14 cellular contexts compared by ENCODE assay signal in genomic region chr17:78376161-78376560, GRCh38. TPM values are rescaled to one million over a fixed set of nuclear protein-coding genes. Genes with fewer than 3 reads are reported as not detected.
DNase-seq lines count a peak whose midpoint lies in the region; ATAC-seq and TF ChIP-seq lines count a peak whose summit lies in the region.
"Had no signal": no experiment of that assay in that cellular context is flagged by ENCODE, and none has a peak within 500 bp of the region (broad histone marks: within the 10 kb centered on the region; RNA-seq: fewer than 3 reads in every experiment).

No MANE protein-coding gene starts in this region.

- H3F3A ChIP-seq in SK-N-SH (replicated peaks; ENCODE audit: insufficient read depth), result peaks cover 38% of the 10 kb centered on the region

- TF ChIP-seq CTCF in SK-N-SH (IDR thresholded peaks at IDR 0.05) (no peak), coronary artery (IDR thresholded peaks at IDR 0.05) (no peak), type B pancreatic cell (conservative IDR thresholded peaks at IDR 0.05) (no peak)

- H3K4me1 ChIP-seq in SK-N-SH (ENCODE audit: control insufficient read depth in 1 of 2, insufficient read depth in 2 of 2, low read depth in 1 of 2, low read length in 1 of 2) (peaks cover 13 to 42% of the 10 kb centered on the region in 2 experiments), muscle layer of duodenum (ENCODE audit: control insufficient read depth in 1 of 2, insufficient read depth in 2 of 2, low read length in 2 of 2) (peaks cover 11 to 13% of the 10 kb centered on the region in 2 donors)
- H3K4me1 ChIP-seq in effector memory CD4-positive, alpha-beta T cell (ENCODE audit: control insufficient read depth, insufficient read depth, low read length, poor library complexity, severe bottlenecking), result peaks cover 16% of the 10 kb centered on the region

- H3K9me3 Mint-ChIP-seq in type B pancreatic cell, result no peaks in the 10 kb centered on the region
- H3K9me3 Mint-ChIP-seq: activated naive CD8-positive, alpha-beta T cell treated with anti-CD3 and anti-CD28 coated beads, Interleukin-2, amount 10 ng/mL, durations not matched to agents 7 days and 5 days had no signal

- no peak for TF ChIP-seq EP300 in SK-N-SH (IDR thresholded peaks at IDR 0.05; ENCODE audit: borderline replicate concordance in 1 of 2, low read depth in 1 of 2, low read length in 1 of 2)

- H3K4me2 ChIP-seq in SK-N-SH, result peak overlapping the region; percentile 58

- peak overlapping the region; percentile 66 for H3K4me3 Mint-ChIP-seq in type B pancreatic cell
- H3K4me3 Mint-ChIP-seq: activated naive CD8-positive, alpha-beta T cell treated with anti-CD3 and anti-CD28 coated beads, Interleukin-2, amount 10 ng/mL, durations not matched to agents 7 days and 5 days had no signal

- no peaks in the 10 kb centered on the region for H3K9me2 ChIP-seq in SK-N-SH

- peaks cover 14% of the 10 kb centered on the region for H4K20me1 ChIP-seq in SK-N-SH (ENCODE audit: insufficient read depth)

- H3K9me3 ChIP-seq in SK-N-SH, result no peaks in the 10 kb centered on the region
- H3K9me3 ChIP-seq in muscle layer of duodenum (ENCODE audit: control insufficient read depth in 1 of 2, low read length in 2 of 2), result no peaks in the 10 kb centered on the region
- H3K9me3 ChIP-seq in effector memory CD4-positive, alpha-beta T cell (ENCODE audit: control insufficient read depth, low read length), result no peaks in the 10 kb centered on the region

- H3K27ac ChIP-seq in SK-N-SH (ENCODE audit: low read depth in 2 of 2, low read length in 1 of 2) (peak overlapping the region in 1 of 2 experiments; percentile 86; a peak in 2 of 4 replicates), coronary artery (peak overlapping the region; percentile 16 to 76), muscle layer of duodenum (ENCODE audit: low read length) (peak overlapping the region; percentile 78)
- no peak overlapping the region for H3K27ac ChIP-seq in effector memory CD4-positive, alpha-beta T cell (ENCODE audit: insufficient read depth, low read length, poor library complexity, severe bottlenecking)

- peaks cover 2 to 9% of the 10 kb centered on the region in 2 experiments for H3K36me3 ChIP-seq in SK-N-SH (replicated peaks in 1 of 2; ENCODE audit: control insufficient read depth in 1 of 2, insufficient read depth in 2 of 2, low read length in 1 of 2)
- H3K36me3 ChIP-seq in muscle layer of duodenum (ENCODE audit: control insufficient read depth in 1 of 2, insufficient read depth in 2 of 2, low read length in 2 of 2), result peaks cover 0 to 10% of the 10 kb centered on the region in 2 donors
- H3K36me3 ChIP-seq in effector memory CD4-positive, alpha-beta T cell (ENCODE audit: control insufficient read depth, insufficient read depth, low read length), result no peaks in the 10 kb centered on the region

- POLR2A ChIA-PET in SK-N-SH (lab: Yijun Ruan, JAX) (no interaction called here), HEK293T (lab: Yijun Ruan, JAX) (interaction anchor here (1.1 kb wide), 1 partner anchor 8 kb away, joined by 4 read pairs; no protein-coding TSS in a partner anchor)

- no peak for ATAC-seq in SK-N-SH treated with all-trans-retinoic acid at 6 μM for 48 hours

- no peak overlapping the region; the same call in 1 of the 2 replicates for H3K9ac ChIP-seq in SK-N-SH

- H2AFZ ChIP-seq in SK-N-SH (ENCODE audit: low read depth), result 0 out of 2 replicates have a peak overlapping the region, but pooled peaks have one; percentile 82

- CTCF ChIA-PET in SK-N-SH (lab: Yijun Ruan, JAX) (interaction anchor here (1.0 to 12.5 kb wide), 3 partner anchors 16 to 46 kb away, joined by 3 to 175 read pairs (median 5); partner anchors contain the start of gene SOCS3), HEK293T (lab: Yijun Ruan, JAX) (no interaction called here)

- WGBS in SK-N-SH (ENCODE audit: low lambda C conversion rate), result 82% methylated on average over 5 of the region's 5 CpGs

- H3K36me3 Mint-ChIP-seq in type B pancreatic cell, result peaks cover 4% of the 10 kb centered on the region

- H3K27me3 ChIP-seq in SK-N-SH (ENCODE audit: insufficient read depth) (no peaks in the 10 kb centered on the region), muscle layer of duodenum (ENCODE audit: low read depth, low read length) (no peaks in the 10 kb centered on the region)
- no peaks in the 10 kb centered on the region for H3K27me3 ChIP-seq in effector memory CD4-positive, alpha-beta T cell (replicated peaks; ENCODE audit: control insufficient read depth, insufficient read depth, low read length, poor library complexity, severe bottlenecking)
- H3K27me3 ChIP-seq: foreskin keratinocyte had no signal

- peak overlapping the region; percentile 97 for H3K27ac Mint-ChIP-seq in type B pancreatic cell
- H3K27ac Mint-ChIP-seq: activated naive CD8-positive, alpha-beta T cell treated with anti-CD3 and anti-CD28 coated beads, Interleukin-2, amount 10 ng/mL, durations not matched to agents 7 days and 5 days had no signal

- no peaks in the 10 kb centered on the region for H3K27me3 Mint-ChIP-seq in type B pancreatic cell

- H3K4me1 Mint-ChIP-seq in type B pancreatic cell (ENCODE audit: unreplicated experiment), result peaks cover 53% of the 10 kb centered on the region

- H3K79me2 ChIP-seq in SK-N-SH (ENCODE audit: insufficient read depth), result peaks cover 33% of the 10 kb centered on the region

- DNase-seq in SK-N-SH (no peak), coronary artery (ENCODE audit: low spot score) (no peak), type B pancreatic cell (ENCODE audit: extremely low spot score, unreplicated experiment) (no peak), HEK293T (ENCODE audit: extremely low spot score) (no peak)
- DNase-seq in stimulated activated CD4-positive, alpha-beta T cell treated with anti-CD3 and anti-CD28 coated beads, Interleukin-2, amount 100 ng/mL, for 48 hours, result no peak
- no peak for DNase-seq in effector memory CD4-positive, alpha-beta T cell
- DNase-seq: activated naive CD8-positive, alpha-beta T cell treated with anti-CD3 and anti-CD28 coated beads, Interleukin-2, amount 10 ng/mL, durations not matched to agents 7 days and 5 days; COR-L47; NCI-H1048; NCI-H446; T-helper 2 cell had no signal

- TF ChIP-seq RAD21 in SK-N-SH (IDR thresholded peaks at IDR 0.05; ENCODE audit: low read length), result no peak

- H3K4me3 ChIP-seq in SK-N-SH (ENCODE audit: low read depth in 2 of 2, low read length in 1 of 2) (no peak overlapping the region), coronary artery (no peak overlapping the region), muscle layer of duodenum (ENCODE audit: low read depth in 1 of 2, low read length in 2 of 2) (no peak overlapping the region)
- no peak overlapping the region for H3K4me3 ChIP-seq in effector memory CD4-positive, alpha-beta T cell (ENCODE audit: insufficient read depth, low read depth, low read length, poor library complexity, severe bottlenecking)

TF ChIP-seq in SK-N-SH, 30 proteins besides CTCF, POLR2A, EP300 and RAD21:
- no peak for TF ChIP-seq USF1 (IDR thresholded peaks at IDR 0.05; ENCODE audit: borderline replicate concordance, low read depth)

TF ChIP-seq in SK-N-SH treated with all-trans-retinoic acid at 6 μM for 48 hours, 23 proteins besides CTCF, POLR2A, EP300 and RAD21 (continues in another document):
- TF ChIP-seq PPARA (CRISPR knock-in tag; IDR thresholded peaks at IDR 0.05; ENCODE audit: borderline replicate concordance) (no peak), ZNF70 (CRISPR knock-in tag; IDR thresholded peaks at IDR 0.05) (no peak), CREB5 (CRISPR knock-in tag; IDR thresholded peaks at IDR 0.05; ENCODE audit: low read depth) (no peak)

TF ChIP-seq in HEK293T, 16 proteins besides CTCF, POLR2A, EP300 and RAD21:
- TF ChIP-seq CTBP1 (IDR thresholded peaks at IDR 0.05; ENCODE audit: borderline replicate concordance) (no peak), BHLHE40 (IDR thresholded peaks at IDR 0.05; ENCODE audit: borderline replicate concordance) (no peak), SUZ12 (IDR thresholded peaks at IDR 0.05) (no peak), NFRKB (IDR thresholded peaks at IDR 0.05) (no peak), FOXK2 (IDR thresholded peaks at IDR 0.05) (no peak), ELF4 (IDR thresholded peaks at IDR 0.05) (no peak), PKNOX1 (IDR thresholded peaks at IDR 0.05) (no peak), TARDBP (IDR thresholded peaks at IDR 0.05) (no peak), HDGF (IDR thresholded peaks at IDR 0.05; ENCODE audit: borderline replicate concordance) (no peak), LEF1 (IDR thresholded peaks at IDR 0.05; ENCODE audit: borderline replicate concordance) (no peak)

RNA-seq across cellular contexts. Expression of gene PGS1, which starts 2.3 kb away (rescaled TPM):
- 88.4 and 106 TPM in 2 replicates for polyA plus RNA-seq in SK-N-SH (2012; rRNA removed)
- 35.9 and 56.9 TPM in 2 replicates for polyA plus RNA-seq in SK-N-SH (2012; cell fraction: cytosol; rRNA removed)
- polyA plus RNA-seq in SK-N-SH (2012; cell fraction: nucleus; rRNA removed), result 264 and 311 TPM in 2 replicates
- 44.7 and 54.8 TPM in 2 replicates for total RNA-seq in type B pancreatic cell (ENCODE audit: low replicate concordance)

RNA-seq across cellular contexts. Expression of gene SOCS3, which starts 16.3 kb away (rescaled TPM):
- 24.9 and 26.1 TPM in 2 replicates for polyA plus RNA-seq in SK-N-SH (2012; rRNA removed)
- 16.5 and 23.9 TPM in 2 replicates for polyA plus RNA-seq in SK-N-SH (2012; cell fraction: cytosol; rRNA removed)
- 51.0 and 55.2 TPM in 2 replicates for polyA plus RNA-seq in SK-N-SH (2012; cell fraction: nucleus; rRNA removed)
- 16.9 and 21.1 TPM in 2 replicates for total RNA-seq in type B pancreatic cell (ENCODE audit: low replicate concordance)
